In genomic region chr3:99108508-99108907, GRCh38 we compare ENCODE assay signal across 13 cellular contexts.
DNase-seq lines count a peak whose midpoint lies in the region; ATAC-seq and TF ChIP-seq lines count a peak whose summit lies in the region.
"Had no signal": no experiment of that assay in that cellular context is flagged by ENCODE, and none has a peak within 500 bp of the region (broad histone marks: within the 10 kb centered on the region; RNA-seq: fewer than 3 reads in every experiment).

No MANE protein-coding gene starts in this region.

- no peak overlapping the region for H3K4ac ChIP-seq in mesenchymal stem cell (ENCODE audit: low read depth in 1 of 2, low read length in 2 of 2)

- no peak overlapping the region for H2BK15ac ChIP-seq in mesenchymal stem cell (ENCODE audit: low read depth, poor library complexity, severe bottlenecking)

- H3K9ac ChIP-seq in mesenchymal stem cell (ENCODE audit: low read length) (peak overlapping the region; percentile 62), Karpas-422 (ENCODE audit: low read length) (no peak overlapping the region)
- H3K9ac ChIP-seq: neural progenitor cell had no signal

- H2AFZ ChIP-seq in mesenchymal stem cell (ENCODE audit: low read depth, low read length): no peak overlapping the region
- H2AFZ ChIP-seq in Karpas-422 (ENCODE audit: low read length): no peak overlapping the region
- H2AFZ ChIP-seq: neural progenitor cell had no signal

- H3K36me3 Mint-ChIP-seq in endothelial cell (ENCODE audit: low read depth, unreplicated experiment): no peaks in the 10 kb centered on the region
- H3K36me3 Mint-ChIP-seq: neural progenitor cell had no signal

- H3K4me1 Mint-ChIP-seq in endothelial cell (ENCODE audit: unreplicated experiment): no peaks in the 10 kb centered on the region
- H3K4me1 Mint-ChIP-seq: neural progenitor cell had no signal

- H3K4me3 ChIP-seq in mesenchymal stem cell (ENCODE audit: insufficient read depth in 1 of 2, low read depth in 1 of 2, low read length in 2 of 2) (no peak overlapping the region), Karpas-422 (ENCODE audit: low read length) (no peak overlapping the region)
- H3K4me3 ChIP-seq: neural progenitor cell, SK-N-MC, vagina had no signal

- H3K9me3 ChIP-seq in mesenchymal stem cell (ENCODE audit: control insufficient read depth, low read length) (no peaks in the 10 kb centered on the region), Karpas-422 (ENCODE audit: low read length) (no peaks in the 10 kb centered on the region)
- H3K9me3 ChIP-seq: vagina had no signal

- H3K27ac ChIP-seq in mesenchymal stem cell (ENCODE audit: low read length, poor library complexity, severe bottlenecking) (no peak overlapping the region), Karpas-422 (ENCODE audit: low read length) (no peak overlapping the region)
- H3K27ac ChIP-seq: neural progenitor cell, SK-N-MC, vagina had no signal

- H2AK5ac ChIP-seq in mesenchymal stem cell (ENCODE audit: low read length, severe bottlenecking): no peak overlapping the region

- no peaks in the 10 kb centered on the region for H3K36me3 ChIP-seq in mesenchymal stem cell (ENCODE audit: control insufficient read depth in 1 of 2, insufficient read depth in 2 of 2, low read depth in 1 of 2, low read length in 2 of 2)
- no peaks in the 10 kb centered on the region for H3K36me3 ChIP-seq in Karpas-422 (ENCODE audit: insufficient read depth, low read length)
- H3K36me3 ChIP-seq: neural progenitor cell, vagina had no signal

- H3K79me1 ChIP-seq in mesenchymal stem cell (replicated peaks; ENCODE audit: low read length, poor library complexity, severe bottlenecking): no peaks in the 10 kb centered on the region

- H3K79me2 ChIP-seq in Karpas-422 (ENCODE audit: low read length): no peaks in the 10 kb centered on the region

- peak; percentile 89 for DNase-seq in COLO829 (ENCODE audit: low spot score)
- peak; percentile 96 for DNase-seq in M059J (ENCODE audit: low read depth)
- DNase-seq in dermis microvascular lymphatic vessel endothelial cell (ENCODE audit: low read depth in 2 of 2): peak; percentile 99
- peak; percentile 94 for DNase-seq in mesenchymal stem cell
- DNase-seq in Karpas-422: no peak
- no peak for DNase-seq in T-helper 9 cell
- no peak for DNase-seq in endothelial cell (ENCODE audit: low spot score)
- DNase-seq: DMS153, NCI-H2171 had no signal

- TF ChIP-seq CTCF in endothelial cell (IDR thresholded peaks at IDR 0.05; ENCODE audit: unreplicated experiment): no peak

- no peak overlapping the region for H4K8ac ChIP-seq in mesenchymal stem cell (ENCODE audit: low read length)

- no peaks in the 10 kb centered on the region for H3K9me3 Mint-ChIP-seq in endothelial cell (ENCODE audit: unreplicated experiment)
- H3K9me3 Mint-ChIP-seq: neural progenitor cell had no signal

- H3K23ac ChIP-seq in mesenchymal stem cell (ENCODE audit: low read length in 2 of 2): no peak overlapping the region

- no peaks in the 10 kb centered on the region for H3K9me2 ChIP-seq in Karpas-422 (replicated peaks; ENCODE audit: insufficient read depth, low read length)

- H3K27ac Mint-ChIP-seq in endothelial cell (ENCODE audit: unreplicated experiment): no peak overlapping the region
- H3K27ac Mint-ChIP-seq: neural progenitor cell had no signal

- WGBS in mesenchymal stem cell: 0% methylated on average over 2 of the region's 2 CpGs

- H3K14ac ChIP-seq in mesenchymal stem cell (ENCODE audit: low read length in 2 of 2): no peak overlapping the region

- H3K4me3 Mint-ChIP-seq in endothelial cell (ENCODE audit: unreplicated experiment): no peak overlapping the region
- H3K4me3 Mint-ChIP-seq: neural progenitor cell had no signal

- no peak overlapping the region for H3K4me2 ChIP-seq in mesenchymal stem cell (ENCODE audit: low read length, poor library complexity, severe bottlenecking)
- no peak overlapping the region for H3K4me2 ChIP-seq in Karpas-422 (ENCODE audit: low read depth, low read length, poor library complexity, severe bottlenecking)
- H3K4me2 ChIP-seq: neural progenitor cell had no signal

- H2BK12ac ChIP-seq in mesenchymal stem cell (ENCODE audit: low read length in 2 of 2): no peak overlapping the region

- no peak overlapping the region for H2BK120ac ChIP-seq in mesenchymal stem cell (ENCODE audit: low read depth, low read length)

- ATAC-seq in GM18861 (IDR thresholded peaks at IDR 0.05; ENCODE audit: unreplicated experiment): no peak

- no peak overlapping the region for H3K18ac ChIP-seq in mesenchymal stem cell (ENCODE audit: low read depth in 1 of 2, low read length in 2 of 2)

- H3K27me3 ChIP-seq in mesenchymal stem cell (ENCODE audit: control insufficient read depth in 1 of 2, insufficient read depth in 1 of 2, low read length in 2 of 2) (no peaks in the 10 kb centered on the region), Karpas-422 (ENCODE audit: low read length) (no peaks in the 10 kb centered on the region)
- H3K27me3 ChIP-seq: neural progenitor cell, vagina had no signal

- no peak overlapping the region for H4K91ac ChIP-seq in mesenchymal stem cell (ENCODE audit: low read length)

- no peak overlapping the region for H2BK5ac ChIP-seq in mesenchymal stem cell (ENCODE audit: low read depth, low read length, poor library complexity, severe bottlenecking)

- H3K4me1 ChIP-seq in mesenchymal stem cell (ENCODE audit: control insufficient read depth, insufficient read depth, low read depth, low read length): no peaks in the 10 kb centered on the region
- H3K4me1 ChIP-seq in Karpas-422 (ENCODE audit: low read length): no peaks in the 10 kb centered on the region
- H3K4me1 ChIP-seq: neural progenitor cell, vagina had no signal

- H3K27me3 Mint-ChIP-seq in endothelial cell (ENCODE audit: unreplicated experiment): no peaks in the 10 kb centered on the region

- no peaks in the 10 kb centered on the region for H4K20me1 ChIP-seq in Karpas-422 (ENCODE audit: insufficient read depth, low read depth, low read length)

Comparison
In these comparisons a context has a peak if more than half of its experiments do, and no peak if none do; other contexts are left out.
1. DNase-seq: peak in COLO829 (single experiment), M059J (single experiment), dermis microvascular lymphatic vessel endothelial cell (2 of 2) and mesenchymal stem cell (single experiment); none in Karpas-422 (single experiment), T-helper 9 cell (single experiment) and endothelial cell (single experiment).